ENCODE assay signal across 22 cellular contexts in the genomic region with DNA sequence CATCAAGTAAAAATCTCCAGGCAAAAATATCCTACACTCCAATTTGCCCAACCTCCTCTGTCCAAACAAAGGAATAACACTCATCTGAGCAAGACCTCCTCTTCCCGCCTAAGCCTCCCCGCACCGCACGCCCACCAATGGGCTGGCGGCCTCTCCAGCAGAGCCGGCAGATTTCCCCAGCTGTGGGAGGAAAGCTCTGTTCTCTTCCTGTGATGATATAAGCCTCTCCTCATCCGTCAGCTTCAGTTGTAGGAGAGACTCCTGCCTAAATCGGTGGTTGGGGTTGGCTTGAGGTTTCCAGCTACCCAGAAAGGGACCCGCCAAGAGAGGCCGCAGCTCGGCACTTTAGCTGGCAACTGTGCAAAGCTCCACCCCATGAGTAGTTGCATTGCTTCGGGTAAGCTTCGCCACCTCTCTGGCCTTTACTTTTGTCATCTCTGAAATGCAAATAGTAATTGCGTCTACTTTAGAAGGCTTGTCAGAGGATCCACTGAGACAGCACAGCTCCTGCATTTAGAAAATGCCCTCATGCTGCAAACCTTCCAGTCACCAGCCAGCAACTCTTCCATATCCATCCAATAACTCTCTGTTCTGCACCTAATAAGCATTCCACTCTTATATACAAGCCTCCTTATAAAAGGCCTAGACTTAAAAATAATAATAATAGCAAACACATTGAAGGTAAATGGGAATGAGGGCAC.
DNase-seq lines count a peak whose midpoint lies in the region; ATAC-seq, FAIRE-seq and TF ChIP-seq lines count a peak whose summit lies in the region.
"Had no signal": no experiment of that assay in that cellular context is flagged by ENCODE, and none has a peak within 500 bp of the region (broad histone marks: within the 10 kb centered on the region; RNA-seq: fewer than 3 reads in every experiment).

No MANE protein-coding gene starts in this region.

- H3K4me2 ChIP-seq in H1 (ENCODE audit: insufficient read depth in 1 of 2, low read depth in 2 of 2, low read length in 2 of 2), result no peak overlapping the region

- H2AK5ac ChIP-seq in H1 (ENCODE audit: low read depth, low read length), result no peak overlapping the region

- no peak overlapping the region for H4K91ac ChIP-seq in H1 (replicated peaks; ENCODE audit: insufficient read length, low read length)

- no peak overlapping the region for H2BK120ac ChIP-seq in H1 (replicated peaks; ENCODE audit: low read depth, low read length)

- no peak overlapping the region for H3K23ac ChIP-seq in H1 (ENCODE audit: insufficient read length)

- peak; percentile 54 for ATAC-seq in left ventricle myocardium superior
- ATAC-seq in Right ventricle myocardium superior (ENCODE audit: poor library complexity), result no peak
- ATAC-seq in HG03139 (IDR thresholded peaks at IDR 0.05; ENCODE audit: unreplicated experiment), result no peak
- ATAC-seq: activated CD8-positive, alpha-beta memory T cell treated with anti-CD3 and anti-CD28 coated beads, Interleukin-2, amount 10 ng/mL, durations not matched to agents 7 days and 5 days; PC-3; sciatic nerve; T-helper 17 cell had no signal

- H2BK20ac ChIP-seq in H1 (ENCODE audit: low read length), result no peak overlapping the region

- POLR2A ChIA-PET in H1 (lab: Charles Lee; ENCODE audit: partially characterized antibody) (no interaction called here), RWPE1 (lab: Yijun Ruan, JAX; ENCODE audit: low non-redundant PET) (no interaction called here)

- intact Hi-C loops in left ventricle myocardium superior (cut with micrococcal nuclease), result no loop called here
- intact Hi-C loops in Right ventricle myocardium superior (cut with DNase I), result no loop called here
- intact Hi-C loops in ascending aorta (cut with DNase I), result no loop called here

- H3K79me1 ChIP-seq in H1 (ENCODE audit: low read depth, low read length), result no peaks in the 10 kb centered on the region

- no peak overlapping the region for H4K5ac ChIP-seq in H1 (ENCODE audit: insufficient read length, low read depth, low read length)

- 93% methylated on average over 14 of the region's 14 CpGs; no CpG with 5 or more reads in 1 of the 2 experiments for WGBS in H1 (ENCODE audit: extremely low coverage in 1 of 2, insufficient coverage in 1 of 2, insufficient read length in 1 of 2, insufficient replicate concordance in 2 of 2, low coverage in 1 of 2, low lambda C conversion rate in 2 of 2, missing lambda C conversion rate in 1 of 2), 2 experiments

- H3K4me3 ChIP-seq in H1 (ENCODE audit: extremely low read depth in 1 of 4, insufficient read depth in 2 of 4, low read depth in 3 of 4, low read length in 4 of 4) (no peak overlapping the region), ascending aorta (no peak overlapping the region)

- no peaks in the 10 kb centered on the region for H3K79me2 ChIP-seq in H1 (ENCODE audit: control insufficient read depth in 1 of 2, insufficient read depth in 2 of 2, low read length in 2 of 2)
- H3K79me2 ChIP-seq: parathyroid adenoma had no signal

- CTCF ChIA-PET in H1 (lab: Charles Lee; ENCODE audit: partially characterized antibody), result interaction anchor here (0.8 to 2.1 kb wide), 4 partner anchors 64 to 284 kb away, joined by 3 to 7 read pairs (median 4); no protein-coding TSS in a partner anchor
- CTCF ChIA-PET in RWPE1 (lab: Yijun Ruan, JAX), result no interaction called here

- H3K18ac ChIP-seq in H1 (ENCODE audit: extremely low read depth, low read length), result no peak overlapping the region

- H3K27me3 ChIP-seq in H1 (replicated peaks in 1 of 4; ENCODE audit: control insufficient read depth in 3 of 4, extremely low read depth in 1 of 4, insufficient read depth in 3 of 4, low read length in 3 of 4) (no peaks in the 10 kb centered on the region), ascending aorta (no peaks in the 10 kb centered on the region)

- no peak overlapping the region for H3K27ac ChIP-seq in H1 (ENCODE audit: low read depth, low read length)
- no peak overlapping the region for H3K27ac ChIP-seq in RWPE1
- no peak overlapping the region for H3K27ac ChIP-seq in ascending aorta
- H3K27ac ChIP-seq: HL-60, parathyroid adenoma had no signal

- no peak for TF ChIP-seq POLR2A in H1 (IDR thresholded peaks at IDR 0.05; ENCODE audit: control extremely low read depth in 1 of 2, low read depth in 2 of 2, low read length in 2 of 2)

- no peak for DNase-seq in left ventricle myocardium superior
- DNase-seq in Right ventricle myocardium superior, result no peak
- no peak for DNase-seq in H1 (ENCODE audit: low read depth in 1 of 2, low spot score in 2 of 2)
- peak; percentile 71 for DNase-seq in occipital lobe (lab: John Stamatoyannopoulos, UW)
- DNase-seq in T1000 (lab: John Stamatoyannopoulos, UW), result no peak
- no peak for DNase-seq in RWPE1 (ENCODE audit: low spot score)
- no peak for DNase-seq in ascending aorta (ENCODE audit: low spot score in 2 of 2)
- DNase-seq: activated CD4-positive, alpha-beta T cell treated with anti-CD3 and anti-CD28 coated beads, Interleukin-2, amount 10 ng/mL, durations not matched to agents 7 days and 5 days; activated CD8-positive, alpha-beta memory T cell treated with anti-CD3 and anti-CD28 coated beads, Interleukin-2, amount 10 ng/mL, durations not matched to agents 7 days and 5 days; CD4-positive, CD25-positive, alpha-beta regulatory T cell; foreskin fibroblast; GOT3; kidney glomerular epithelial cell; naive B cell; NCI-H1417; PC-3; stimulated activated CD4-positive, alpha-beta T cell treated with anti-CD3 and anti-CD28 coated beads, Interleukin-15, amount 100 ng/mL, for 24 hours; T-helper 17 cell had no signal

- H3K14ac ChIP-seq in H1 (ENCODE audit: insufficient read length), result no peak overlapping the region

- no peak overlapping the region for H3K9ac ChIP-seq in H1 (replicated peaks in 1 of 4; ENCODE audit: extremely low read depth in 1 of 4, low read depth in 3 of 4, low read length in 3 of 4)
- H3K9ac ChIP-seq: parathyroid adenoma had no signal

- H3K4ac ChIP-seq in H1 (replicated peaks; ENCODE audit: insufficient read length, low read depth, low read length), result no peak overlapping the region

- H3K56ac ChIP-seq in H1 (replicated peaks; ENCODE audit: insufficient read length, low read depth, low read length), result no peak overlapping the region

- no peaks in the 10 kb centered on the region; a peak in 1 of 8 replicates for H3K36me3 ChIP-seq in H1 (ENCODE audit: control insufficient read depth in 2 of 4, insufficient read depth in 4 of 4, low read length in 3 of 4)
- H3K36me3 ChIP-seq in ascending aorta, result no peaks in the 10 kb centered on the region

- no peak for TF ChIP-seq RAD21 in H1 (IDR thresholded peaks at IDR 0.05 in 1 of 2, conservative IDR thresholded peaks at IDR 0.05 in 1 of 2; ENCODE audit: low read depth in 2 of 2, low read length in 2 of 2)

- no peak overlapping the region for H2BK5ac ChIP-seq in H1 (ENCODE audit: low read depth, low read length)

- no peaks in the 10 kb centered on the region; the same call in 1 of the 2 replicates for H3K23me2 ChIP-seq in H1 (ENCODE audit: low read depth, low read length)

- no peak for TF ChIP-seq CTCF in H1 (IDR thresholded peaks at IDR 0.05; ENCODE audit: control extremely low read depth in 1 of 3, insufficient read depth in 1 of 3, low read depth in 1 of 3, low read length in 3 of 3)
- no peak for TF ChIP-seq CTCF in RWPE1 (conservative IDR thresholded peaks at IDR 0.05; ENCODE audit: low read depth)
- no peak for TF ChIP-seq CTCF in ascending aorta (IDR thresholded peaks at IDR 0.05)

- H2BK12ac ChIP-seq in H1 (ENCODE audit: low read depth, low read length), result no peak overlapping the region

- FAIRE-seq in H1 (lab: Jason Lieb, UNC), result no peak

- H3K9me3 ChIP-seq in H1 (ENCODE audit: insufficient read depth in 2 of 2, low read depth in 1 of 2, low read length in 1 of 2), result no peaks in the 10 kb centered on the region
- H3K9me3 ChIP-seq in ascending aorta, result no peaks in the 10 kb centered on the region

- H4K8ac ChIP-seq in H1 (ENCODE audit: extremely low read depth, insufficient read depth, low read length), result no peak overlapping the region

- H4K20me1 ChIP-seq in H1 (replicated peaks in 1 of 2; ENCODE audit: control insufficient read depth in 1 of 2, insufficient read depth in 2 of 2, low read length in 2 of 2), result peaks cover 0 to 4% of the 10 kb centered on the region in 2 experiments

- no peak overlapping the region for H2AFZ ChIP-seq in H1 (ENCODE audit: low read length)
- H2AFZ ChIP-seq: parathyroid adenoma had no signal

- H3K4me1 ChIP-seq in H1 (replicated peaks in 1 of 4; ENCODE audit: control insufficient read depth in 3 of 4, insufficient read depth in 4 of 4, low read length in 3 of 4) (peaks cover 0 to 5% (median 0%) of the 10 kb centered on the region in 4 experiments; a peak in 3 of 7 replicates), ascending aorta (no peaks in the 10 kb centered on the region)
- H3K4me1 ChIP-seq: parathyroid adenoma had no signal

- TF ChIP-seq EP300 in H1 (IDR thresholded peaks at IDR 0.05; ENCODE audit: borderline replicate concordance in 1 of 2, low read depth in 2 of 2, low read length in 2 of 2), result no peak

- H2BK15ac ChIP-seq in H1 (ENCODE audit: low read length), result no peak overlapping the region

TF ChIP-seq in H1, 55 proteins besides CTCF, POLR2A, EP300 and RAD21:
- no peak for TF ChIP-seq SP2 (IDR thresholded peaks at IDR 0.05; ENCODE audit: low read length)
- no peak for TF ChIP-seq TCF12 (IDR thresholded peaks at IDR 0.05; ENCODE audit: low read depth, low read length)
- peak; percentile 29; the same call in 1 of the 2 replicates for TF ChIP-seq E2F6 (IDR thresholded peaks at IDR 0.05)
- TF ChIP-seq SUZ12 (IDR thresholded peaks at IDR 0.05; ENCODE audit: low read length), result no peak
TF ChIP-seq in H1: peak in this region for 1.
